Comparison of ENCODE assay signal across 21 cellular contexts in the genomic region with DNA sequence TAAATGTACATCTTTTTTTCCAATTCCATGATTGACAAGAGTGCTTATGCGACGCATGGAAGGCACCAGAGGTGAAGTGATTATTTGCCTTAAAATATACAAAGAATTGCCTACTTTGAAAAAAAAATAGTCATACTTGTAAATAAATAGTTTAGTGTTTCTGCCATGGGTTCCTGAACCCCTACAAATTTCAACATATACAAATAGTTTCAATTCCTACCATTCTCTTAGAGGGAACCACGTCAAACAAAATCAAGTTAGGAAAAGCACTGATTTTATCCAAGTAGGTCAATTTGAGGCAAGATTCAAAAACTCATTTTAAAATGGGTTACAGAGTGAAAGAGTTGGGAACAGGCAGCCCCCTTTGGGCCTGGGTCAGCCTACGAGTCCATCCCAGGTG. TPM values are rescaled to one million over a fixed set of nuclear protein-coding genes. Genes with fewer than 3 reads are reported as not detected.
DNase-seq lines count a peak whose midpoint lies in the region; ATAC-seq, FAIRE-seq and TF ChIP-seq lines count a peak whose summit lies in the region.
"Had no signal": no experiment of that assay in that cellular context is flagged by ENCODE, and none has a peak within 500 bp of the region (broad histone marks: within the 10 kb centered on the region; RNA-seq: fewer than 3 reads in every experiment).

No MANE protein-coding gene starts in this region.

- H3K79me2 ChIP-seq in astrocyte (ENCODE audit: insufficient read depth, low read length) (no peaks in the 10 kb centered on the region), PC-9 (ENCODE audit: low read depth) (no peaks in the 10 kb centered on the region)

- H3K36me3 ChIP-seq in HEK293 (ENCODE audit: control insufficient read depth in 2 of 2, insufficient read depth in 1 of 2, low read length in 2 of 2) = peaks cover 2 to 72% of the 10 kb centered on the region in 2 experiments; a peak in 2 of 3 replicates
- H3K36me3 ChIP-seq in astrocyte (ENCODE audit: insufficient read depth, low read length) = peaks cover 9% of the 10 kb centered on the region
- 0 out of 2 replicates have a peak, but pooled peaks cover 8% of the 10 kb centered on the region for H3K36me3 ChIP-seq in PC-9 (ENCODE audit: low read depth)

- H4K20me1 ChIP-seq in astrocyte (ENCODE audit: insufficient read depth, low read length) = peaks cover 16% of the 10 kb centered on the region
- H4K20me1 ChIP-seq in PC-9 (ENCODE audit: insufficient read depth) = no peaks in the 10 kb centered on the region

- H3K27ac Mint-ChIP-seq in astrocyte (ENCODE audit: unreplicated experiment) = no peak overlapping the region
- peak overlapping the region; percentile 87 for H3K27ac Mint-ChIP-seq in osteocyte (ENCODE audit: unreplicated experiment)
- H3K27ac Mint-ChIP-seq in natural killer cell treated with Interleukin-12 subunit alpha and Interleukin-12 subunit beta and Interleukin-15 and Interleukin-18, amount 100 ng/mL, for 72 hours = no peak overlapping the region

- no peak for TF ChIP-seq CTCF in HEK293 (tag by site-specific recombination; IDR thresholded peaks at IDR 0.05)
- TF ChIP-seq CTCF in astrocyte (IDR thresholded peaks at IDR 0.05; ENCODE audit: insufficient read depth, low read depth, low read length) = no peak
- no peak for TF ChIP-seq CTCF in osteocyte (IDR thresholded peaks at IDR 0.05)
- no peak for TF ChIP-seq CTCF in PC-9 (conservative IDR thresholded peaks at IDR 0.05)

- H3K27me3 ChIP-seq in astrocyte (ENCODE audit: insufficient read depth, low read length) (no peaks in the 10 kb centered on the region), PC-9 (ENCODE audit: insufficient read depth, low read depth) (no peaks in the 10 kb centered on the region)
- H3K27me3 ChIP-seq: BE2C, SJSA1 had no signal

- H3K9me3 ChIP-seq in HEK293 (ENCODE audit: control insufficient read depth, insufficient read depth, low read depth, low read length) (no peaks in the 10 kb centered on the region), astrocyte (ENCODE audit: insufficient read depth, low read depth, low read length) (no peaks in the 10 kb centered on the region), PC-9 (ENCODE audit: insufficient read depth, low read depth) (no peaks in the 10 kb centered on the region)
- H3K9me3 ChIP-seq: BE2C, SJSA1 had no signal

- ATAC-seq in natural killer cell treated with Interleukin-12 subunit alpha and Interleukin-12 subunit beta and Interleukin-15 and Interleukin-18, amount 100 ng/mL, for 72 hours = no peak
- ATAC-seq in left colon = no peak

- H3K9ac ChIP-seq in astrocyte (ENCODE audit: low read length) = peak overlapping the region; percentile 31
- H3K9ac ChIP-seq: GM23248, KMS-11 had no signal

- peaks cover 44% of the 10 kb centered on the region for H3K4me1 Mint-ChIP-seq in astrocyte (ENCODE audit: low read depth, unreplicated experiment)
- peaks cover 58% of the 10 kb centered on the region for H3K4me1 Mint-ChIP-seq in osteocyte (ENCODE audit: unreplicated experiment)
- peaks cover 0 to 2% of the 10 kb centered on the region in 2 donors for H3K4me1 Mint-ChIP-seq in natural killer cell treated with Interleukin-12 subunit alpha and Interleukin-12 subunit beta and Interleukin-15 and Interleukin-18, amount 100 ng/mL, for 72 hours (ENCODE audit: low read depth in 2 of 2)
- H3K4me1 Mint-ChIP-seq: CD4-positive, alpha-beta memory T cell had no signal

- BruUV-seq in PC-9 (replicated peaks; lab: Mats Ljungman, UMichigan) = no TSS peak

- H3K27ac ChIP-seq in HEK293 (ENCODE audit: extremely low read depth, low read depth, low read length) = 0 out of 2 replicates have a peak overlapping the region, but pooled peaks have one; percentile 20
- no peak overlapping the region for H3K27ac ChIP-seq in astrocyte (ENCODE audit: low read depth, low read length)
- no peak overlapping the region for H3K27ac ChIP-seq in PC-9
- H3K27ac ChIP-seq: GM23248, KMS-11, SJSA1 had no signal

- no peak for FAIRE-seq in astrocyte (lab: Jason Lieb, UNC)
- FAIRE-seq: GM12891, GM19239 had no signal

- H3K4me3 ChIP-seq in HEK293 (ENCODE audit: low read depth, low read length) (no peak overlapping the region), astrocyte (ENCODE audit: insufficient read depth, low read depth, low read length) (no peak overlapping the region), PC-9 (no peak overlapping the region)
- H3K4me3 ChIP-seq: GM23248, SJSA1 had no signal

- intact Hi-C loops in PC-9 (cut with micrococcal nuclease; ENCODE audit: unreplicated experiment) = no loop called here
- intact Hi-C loops in left colon (cut with DNase I, micrococcal nuclease) = no loop called here

- DNase-seq in astrocyte (ENCODE audit: low read depth) (no peak), fibroblast of peridontal ligament (ENCODE audit: extremely low read depth) (peak; percentile 15), osteocyte (ENCODE audit: extremely low spot score, unreplicated experiment) (no peak), PC-9 (no peak), left colon (no peak)
- no peak for DNase-seq in natural killer cell treated with Interleukin-12 subunit alpha and Interleukin-12 subunit beta and Interleukin-15 and Interleukin-18, amount 100 ng/mL, for 72 hours (ENCODE audit: low spot score)
- DNase-seq: BE2C; CD4-positive, alpha-beta memory T cell; HCEC 1CT; NCI-H1417 treated with DMSO at 0.1 percent for 48 hours; NCI-H1930; NCI-H345; NCI-H524 treated with DMSO at 0.1 percent for 48 hours; SW 1271 had no signal

- H3K27me3 Mint-ChIP-seq in astrocyte (ENCODE audit: low read depth, unreplicated experiment) (no peaks in the 10 kb centered on the region), osteocyte (ENCODE audit: unreplicated experiment) (no peaks in the 10 kb centered on the region)
- H3K27me3 Mint-ChIP-seq in natural killer cell treated with Interleukin-12 subunit alpha and Interleukin-12 subunit beta and Interleukin-15 and Interleukin-18, amount 100 ng/mL, for 72 hours = no peaks in the 10 kb centered on the region
- H3K27me3 Mint-ChIP-seq: CD4-positive, alpha-beta memory T cell had no signal

- no peaks in the 10 kb centered on the region for H3K9me2 ChIP-seq in PC-9 (ENCODE audit: insufficient read depth)

- H3K4me1 ChIP-seq in HEK293 (ENCODE audit: control insufficient read depth, insufficient read depth, low read length) = peaks cover 13% of the 10 kb centered on the region
- H3K4me1 ChIP-seq in astrocyte (ENCODE audit: insufficient read depth, low read length) = peaks cover 44% of the 10 kb centered on the region
- peaks cover 31% of the 10 kb centered on the region for H3K4me1 ChIP-seq in PC-9 (replicated peaks; ENCODE audit: insufficient read depth)

- POLR2A ChIA-PET in HEK293 (lab: Yijun Ruan, JAX) = no interaction called here
- POLR2A ChIA-PET in PC-9 (lab: Charles Lee; ENCODE audit: unreplicated experiment) = no interaction called here

- H3K4me3 Mint-ChIP-seq in astrocyte (ENCODE audit: unreplicated experiment) = no peak overlapping the region
- no peak overlapping the region for H3K4me3 Mint-ChIP-seq in osteocyte (ENCODE audit: unreplicated experiment)
- no peak overlapping the region for H3K4me3 Mint-ChIP-seq in natural killer cell treated with Interleukin-12 subunit alpha and Interleukin-12 subunit beta and Interleukin-15 and Interleukin-18, amount 100 ng/mL, for 72 hours
- H3K4me3 Mint-ChIP-seq: CD4-positive, alpha-beta memory T cell had no signal

- H3K36me3 Mint-ChIP-seq in astrocyte (ENCODE audit: low read depth, unreplicated experiment) = peaks cover 19% of the 10 kb centered on the region
- H3K36me3 Mint-ChIP-seq in osteocyte (ENCODE audit: unreplicated experiment) = peaks cover 17% of the 10 kb centered on the region
- H3K36me3 Mint-ChIP-seq in natural killer cell treated with Interleukin-12 subunit alpha and Interleukin-12 subunit beta and Interleukin-15 and Interleukin-18, amount 100 ng/mL, for 72 hours = no peaks in the 10 kb centered on the region

- peaks cover 34% of the 10 kb centered on the region for H3F3A ChIP-seq in PC-9 (ENCODE audit: insufficient read depth, low read depth)

- no peak overlapping the region for H2AFZ ChIP-seq in astrocyte (ENCODE audit: low read depth, low read length)
- H2AFZ ChIP-seq in PC-9 = no peak overlapping the region
- H2AFZ ChIP-seq: GM23248 had no signal

- H3K4me2 ChIP-seq in astrocyte (ENCODE audit: low read length) (peak overlapping the region; percentile 62), PC-9 (no peak overlapping the region)
- H3K4me2 ChIP-seq: KMS-11 had no signal

- CTCF ChIA-PET in HEK293 (lab: Yijun Ruan, JAX) (no interaction called here), PC-9 (lab: Charles Lee) (no interaction called here)

- no peaks in the 10 kb centered on the region for H3K9me3 Mint-ChIP-seq in astrocyte (ENCODE audit: unreplicated experiment)
- no peaks in the 10 kb centered on the region for H3K9me3 Mint-ChIP-seq in osteocyte (ENCODE audit: unreplicated experiment)
- H3K9me3 Mint-ChIP-seq in natural killer cell treated with Interleukin-12 subunit alpha and Interleukin-12 subunit beta and Interleukin-15 and Interleukin-18, amount 100 ng/mL, for 72 hours = no peaks in the 10 kb centered on the region
- H3K9me3 Mint-ChIP-seq: CD4-positive, alpha-beta memory T cell had no signal

TF ChIP-seq in HEK293, 187 proteins besides CTCF, POLR2A, EP300 and RAD21:
- TF ChIP-seq ZNF155 (tag by site-specific recombination; IDR thresholded peaks at IDR 0.05) (no peak), ZNF311 (tag by site-specific recombination; IDR thresholded peaks at IDR 0.05; ENCODE audit: borderline replicate concordance) (no peak), ZNF585B (tag by site-specific recombination; IDR thresholded peaks at IDR 0.05) (no peak), ZNF510 (tag by site-specific recombination; IDR thresholded peaks at IDR 0.05; ENCODE audit: insufficient replicate concordance) (no peak)

RNA-seq across cellular contexts. Expression of a gene that starts 11.7 kb away (rescaled TPM):
- 62.0 and 62.4 TPM in 2 replicates for total RNA-seq in astrocyte
- 96.3 and 104 TPM in 2 replicates for total RNA-seq in osteocyte
- 10 to 100 TPM; 43.8 to 49.7 TPM for total RNA-seq in natural killer cell treated with Interleukin-12 subunit alpha and Interleukin-12 subunit beta and Interleukin-15 and Interleukin-18, amount 100 ng/mL, for 72 hours
- 32.0 and 33.1 TPM in 2 replicates for total RNA-seq in PC-9 (2021)
- total RNA-seq in left colon = 1 to 10 TPM; 3.4 to 6.7 TPM

RNA-seq across cellular contexts. Expression of a gene that starts 36.9 kb away (rescaled TPM):
- total RNA-seq in astrocyte (not detected in 2 replicates), osteocyte (not detected in 2 replicates), PC-9 (2021) (0.65 TPM in 1 of 2 replicates, not detected in the other), left colon (not detected)
- total RNA-seq in natural killer cell treated with Interleukin-12 subunit alpha and Interleukin-12 subunit beta and Interleukin-15 and Interleukin-18, amount 100 ng/mL, for 72 hours = under 1 TPM; 0.45 to 0.67 TPM
- total RNA-seq: GM23248, M059J, SJSA1 had no signal

RNA-seq across cellular contexts. Expression of a gene that starts 49.9 kb away (rescaled TPM):
- total RNA-seq in astrocyte = 2.7 and 6.4 TPM in 2 replicates
- total RNA-seq in osteocyte = 7.8 and 8.0 TPM in 2 replicates
- 10 to 100 TPM in 1 of 2 donors, 1 to 10 TPM in 1; 7.2 to 11.6 TPM for total RNA-seq in natural killer cell treated with Interleukin-12 subunit alpha and Interleukin-12 subunit beta and Interleukin-15 and Interleukin-18, amount 100 ng/mL, for 72 hours
- total RNA-seq in PC-9 (2021) = 6.1 and 9.4 TPM in 2 replicates
- 1 to 10 TPM; 3.4 to 4.9 TPM for total RNA-seq in left colon
